In genomic region chr3:111768571-111769100, GRCh38 we compare ENCODE assay signal across 11 cellular contexts.
DNase-seq lines count a peak whose midpoint lies in the region; ATAC-seq, FAIRE-seq and TF ChIP-seq lines count a peak whose summit lies in the region.
"Had no signal": no experiment of that assay in that cellular context is flagged by ENCODE, and none has a peak within 500 bp of the region (broad histone marks: within the 10 kb centered on the region; RNA-seq: fewer than 3 reads in every experiment).

No MANE protein-coding gene starts in this region.

- CTCF ChIA-PET in HCT116 (lab: Charles Lee): interaction anchor here (0.9 to 1.4 kb wide), 2 partner anchors 51 to 92 kb away, joined by 3 read pairs; no protein-coding TSS in a partner anchor
- CTCF ChIA-PET in activated CD4-positive, alpha-beta memory T cell treated with anti-CD3 and anti-CD28 coated beads, Interleukin-2, amount 10 ng/mL, durations not matched to agents 7 days and 5 days (lab: Charles Lee): interaction anchor here (1.4 kb wide), 1 partner anchor 200 kb away, joined by 4 read pairs; no protein-coding TSS in a partner anchor

- no peaks in the 10 kb centered on the region for H3K9me3 Mint-ChIP-seq in astrocyte (ENCODE audit: unreplicated experiment)
- no peaks in the 10 kb centered on the region for H3K9me3 Mint-ChIP-seq in activated CD4-positive, alpha-beta memory T cell treated with anti-CD3 and anti-CD28 coated beads, Interleukin-2, amount 10 ng/mL, durations not matched to agents 7 days and 5 days
- H3K9me3 Mint-ChIP-seq: activated T-helper 17 cell treated with anti-CD3 and anti-CD28 coated beads, Interleukin-2, amount 50 U/mL, for 72 hours had no signal

- H2AFZ ChIP-seq in HCT116 (ENCODE audit: low read depth, low read length, poor library complexity, severe bottlenecking) (peak overlapping the region; percentile 7), astrocyte (ENCODE audit: low read depth, low read length) (no peak overlapping the region)

- intact Hi-C loops in HCT116 (cut with micrococcal nuclease) (no loop called here), left ventricle myocardium inferior (cut with micrococcal nuclease) (no loop called here)

- H3K4me1 ChIP-seq in HCT116 (ENCODE audit: control insufficient read depth in 1 of 2, insufficient read depth in 2 of 2, low read length in 2 of 2) (peaks cover 28 to 58% of the 10 kb centered on the region in 2 experiments), astrocyte (ENCODE audit: insufficient read depth, low read length) (peaks cover 24% of the 10 kb centered on the region), left ventricle myocardium inferior (peaks cover 47% of the 10 kb centered on the region)

- H3K27ac Mint-ChIP-seq in astrocyte (ENCODE audit: unreplicated experiment): peak overlapping the region; percentile 37
- no peak overlapping the region for H3K27ac Mint-ChIP-seq in activated CD4-positive, alpha-beta memory T cell treated with anti-CD3 and anti-CD28 coated beads, Interleukin-2, amount 10 ng/mL, durations not matched to agents 7 days and 5 days
- H3K27ac Mint-ChIP-seq: activated T-helper 17 cell treated with anti-CD3 and anti-CD28 coated beads, Interleukin-2, amount 50 U/mL, for 72 hours had no signal

- H3K9ac ChIP-seq in HCT116 (ENCODE audit: low read length) (peak overlapping the region; percentile 9; the same call in 1 of the 2 replicates), astrocyte (ENCODE audit: low read length) (peak overlapping the region; percentile 55)

- RAD21 ChIA-PET in HCT116 (lab: Charles Lee; ENCODE audit: low non-redundant PET in 1 of 2, low total read pairs in 2 of 2, uncharacterized antibody in 2 of 2, unreplicated experiment in 2 of 2): no interaction called here

- peak; percentile 82 for ATAC-seq in HCT116
- ATAC-seq: activated T-helper 17 cell treated with anti-CD3 and anti-CD28 coated beads, Interleukin-2, amount 50 U/mL, for 72 hours had no signal

- H3K27me3 ChIP-seq in HCT116 (ENCODE audit: insufficient read depth, low read length) (no peaks in the 10 kb centered on the region), astrocyte (ENCODE audit: insufficient read depth, low read length) (no peaks in the 10 kb centered on the region), left ventricle myocardium inferior (ENCODE audit: low read depth) (no peaks in the 10 kb centered on the region)

- peak overlapping the region in 1 of 2 experiments; percentile 4; a peak in 1 of 4 replicates for H3K4me3 ChIP-seq in HCT116 (replicated peaks in 1 of 2; ENCODE audit: low read depth in 1 of 2, low read length in 2 of 2)
- no peak overlapping the region for H3K4me3 ChIP-seq in astrocyte (ENCODE audit: insufficient read depth, low read depth, low read length)
- no peak overlapping the region for H3K4me3 ChIP-seq in left ventricle myocardium inferior
- H3K4me3 ChIP-seq: skin epidermis had no signal

- no peaks in the 10 kb centered on the region for H3K9me3 ChIP-seq in HCT116 (ENCODE audit: control insufficient read depth in 1 of 2, insufficient read depth in 1 of 2, low read depth in 1 of 2, low read length in 2 of 2)
- H3K9me3 ChIP-seq in astrocyte (ENCODE audit: insufficient read depth, low read depth, low read length): no peaks in the 10 kb centered on the region
- H3K9me3 ChIP-seq in left ventricle myocardium inferior (replicated peaks): no peaks in the 10 kb centered on the region

- TF ChIP-seq RAD21 in HCT116 (IDR thresholded peaks at IDR 0.05; ENCODE audit: low read depth): no peak

- H3K27me3 Mint-ChIP-seq in astrocyte (ENCODE audit: low read depth, unreplicated experiment): no peaks in the 10 kb centered on the region
- no peaks in the 10 kb centered on the region for H3K27me3 Mint-ChIP-seq in activated CD4-positive, alpha-beta memory T cell treated with anti-CD3 and anti-CD28 coated beads, Interleukin-2, amount 10 ng/mL, durations not matched to agents 7 days and 5 days
- H3K27me3 Mint-ChIP-seq: activated T-helper 17 cell treated with anti-CD3 and anti-CD28 coated beads, Interleukin-2, amount 50 U/mL, for 72 hours had no signal

- POLR2A ChIA-PET in HCT116 (lab: Charles Lee): no interaction called here
- POLR2A ChIA-PET in activated CD4-positive, alpha-beta memory T cell treated with anti-CD3 and anti-CD28 coated beads, Interleukin-2, amount 10 ng/mL, durations not matched to agents 7 days and 5 days (lab: Charles Lee): no interaction called here

- H3K4me2 ChIP-seq in HCT116 (ENCODE audit: low read length) (peak overlapping the region; percentile 63), astrocyte (ENCODE audit: low read length) (peak overlapping the region; percentile 62)

- peaks cover 49% of the 10 kb centered on the region for H3K4me1 Mint-ChIP-seq in astrocyte (ENCODE audit: low read depth, unreplicated experiment)
- H3K4me1 Mint-ChIP-seq in activated CD4-positive, alpha-beta memory T cell treated with anti-CD3 and anti-CD28 coated beads, Interleukin-2, amount 10 ng/mL, durations not matched to agents 7 days and 5 days: no peaks in the 10 kb centered on the region
- H3K4me1 Mint-ChIP-seq: activated T-helper 17 cell treated with anti-CD3 and anti-CD28 coated beads, Interleukin-2, amount 50 U/mL, for 72 hours had no signal

- TF ChIP-seq POLR2A in HCT116 (IDR thresholded peaks at IDR 0.05; ENCODE audit: borderline replicate concordance, extremely low read depth, insufficient read depth, insufficient read length): no peak

- no peaks in the 10 kb centered on the region for H4K20me1 ChIP-seq in HCT116 (ENCODE audit: insufficient read depth)
- no peaks in the 10 kb centered on the region for H4K20me1 ChIP-seq in astrocyte (ENCODE audit: insufficient read depth, low read length)

- BruUV-seq in HCT116 (replicated peaks; lab: Mats Ljungman, UMichigan): no TSS peak

- H3K9me2 ChIP-seq in HCT116 (ENCODE audit: insufficient read depth): no peaks in the 10 kb centered on the region

- no peak overlapping the region for H3K4me3 Mint-ChIP-seq in astrocyte (ENCODE audit: unreplicated experiment)
- no peak overlapping the region for H3K4me3 Mint-ChIP-seq in activated CD4-positive, alpha-beta memory T cell treated with anti-CD3 and anti-CD28 coated beads, Interleukin-2, amount 10 ng/mL, durations not matched to agents 7 days and 5 days
- H3K4me3 Mint-ChIP-seq: activated T-helper 17 cell treated with anti-CD3 and anti-CD28 coated beads, Interleukin-2, amount 50 U/mL, for 72 hours had no signal

- H3K36me3 ChIP-seq in HCT116 (ENCODE audit: control insufficient read depth in 1 of 2, insufficient read depth in 2 of 2, low read length in 2 of 2) (no peaks in the 10 kb centered on the region), astrocyte (ENCODE audit: insufficient read depth, low read length) (no peaks in the 10 kb centered on the region), left ventricle myocardium inferior (no peaks in the 10 kb centered on the region)

- H3K27ac ChIP-seq in HCT116 (ENCODE audit: low read depth, low read length): peak overlapping the region; percentile 30; the same call in 1 of the 2 replicates
- peak overlapping the region; percentile 86 for H3K27ac ChIP-seq in astrocyte (ENCODE audit: low read depth, low read length)
- peak overlapping the region; percentile 67 for H3K27ac ChIP-seq in left ventricle myocardium inferior (replicated peaks)

- TF ChIP-seq CTCF in HCT116 (IDR thresholded peaks at IDR 0.05 in 2 of 3, conservative IDR thresholded peaks at IDR 0.05 in 1 of 3; ENCODE audit: borderline replicate concordance in 1 of 3, insufficient read depth in 1 of 3, low read depth in 2 of 3, low read length in 2 of 3) (no peak), astrocyte (IDR thresholded peaks at IDR 0.05; ENCODE audit: insufficient read depth, low read depth, low read length) (no peak), left ventricle myocardium inferior (IDR thresholded peaks at IDR 0.05; ENCODE audit: borderline replicate concordance) (no peak)

- peak; percentile 97 for FAIRE-seq in astrocyte (lab: Jason Lieb, UNC)

- H3K36me3 Mint-ChIP-seq in astrocyte (ENCODE audit: low read depth, unreplicated experiment): peaks cover 2% of the 10 kb centered on the region
- no peaks in the 10 kb centered on the region for H3K36me3 Mint-ChIP-seq in activated CD4-positive, alpha-beta memory T cell treated with anti-CD3 and anti-CD28 coated beads, Interleukin-2, amount 10 ng/mL, durations not matched to agents 7 days and 5 days (ENCODE audit: low read depth)

- DNase-seq in HCT116 (ENCODE audit: low read depth, low spot score) (peak; percentile 79), astrocyte (ENCODE audit: low read depth) (peak; percentile 100), left ventricle myocardium inferior (no peak), smooth muscle cell of the brain vasculature (ENCODE audit: low read depth, low spot score) (peak; percentile 69), DMS153 treated with DMSO at 0.1 percent for 48 hours (lab: John Stamatoyannopoulos, UW; ENCODE audit: unreplicated experiment) (no peak), MV-4-11 (lab: John Stamatoyannopoulos, UW) (no peak)
- DNase-seq in stimulated activated naive CD4-positive, alpha-beta T cell (lab: John Stamatoyannopoulos, UW): no peak
- DNase-seq in activated CD4-positive, alpha-beta memory T cell treated with anti-CD3 and anti-CD28 coated beads, Interleukin-2, amount 10 ng/mL, durations not matched to agents 7 days and 5 days: no peak
- DNase-seq: NCI-H2227 treated with DMSO at 0.1 percent for 48 hours had no signal

- H3K79me2 ChIP-seq in HCT116 (ENCODE audit: insufficient read depth, low read length): no peaks in the 10 kb centered on the region
- H3K79me2 ChIP-seq in astrocyte (ENCODE audit: insufficient read depth, low read length): no peaks in the 10 kb centered on the region

TF ChIP-seq in HCT116, 20 proteins besides CTCF, POLR2A, EP300 and RAD21 (continues in another document):
- TF ChIP-seq ZBTB33 (IDR thresholded peaks at IDR 0.05; ENCODE audit: extremely low read depth, insufficient replicate concordance, low read length) (no peak), FOSL1 (IDR thresholded peaks at IDR 0.05; ENCODE audit: low read depth) (peak; percentile 32; the same call in 1 of the 2 replicates), ZFX (IDR thresholded peaks at IDR 0.05) (no peak), EGR1 (IDR thresholded peaks at IDR 0.05; ENCODE audit: low read depth) (peak; percentile 86), SP1 (IDR thresholded peaks at IDR 0.05; ENCODE audit: low read depth) (peak; percentile 46)

Comparison
In these comparisons a context has a peak if more than half of its experiments do, and no peak if none do; other contexts are left out.
1. DNase-seq: peak in HCT116 (single experiment), astrocyte (single experiment) and smooth muscle cell of the brain vasculature (single experiment); none in left ventricle myocardium inferior (single experiment), stimulated activated naive CD4-positive, alpha-beta T cell (0 of 6), activated CD4-positive, alpha-beta memory T cell treated with anti-CD3 and anti-CD28 coated beads, Interleukin-2, amount 10 ng/mL, durations not matched to agents 7 days and 5 days (single experiment), DMS153 treated with DMSO at 0.1 percent for 48 hours (single experiment) and MV-4-11 (single experiment).
2. H3K27ac ChIP-seq: peak in every context shown above with its lines; median percentile 86 in astrocyte; 67 in left ventricle myocardium inferior; 30 in HCT116.